2 cellular contexts compared by ENCODE assay signal in the genomic region with DNA sequence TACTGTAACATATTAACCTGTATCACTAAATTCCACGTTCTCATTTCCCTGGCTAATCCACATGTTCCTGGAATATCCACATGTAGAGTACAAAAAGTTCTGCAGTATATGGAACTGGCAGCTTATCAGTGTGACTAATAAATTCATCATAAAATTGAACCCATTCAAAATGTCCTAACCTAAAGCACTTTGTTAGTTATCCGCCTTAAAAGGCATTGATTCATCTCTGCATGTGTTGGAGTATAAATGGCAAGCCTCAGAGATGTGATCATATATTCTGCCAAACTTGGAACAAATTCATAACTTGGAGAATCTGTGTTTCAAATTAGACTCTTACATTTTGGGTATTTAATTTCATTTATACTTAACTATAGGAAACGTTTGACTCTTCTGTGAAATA.
TF ChIP-seq lines count a peak whose summit lies in the region.

No MANE protein-coding gene starts in this region.

TF ChIP-seq in endothelial cell of umbilical vein, 7 proteins besides CTCF, POLR2A, EP300 and RAD21:
- TF ChIP-seq, protein P1, sequence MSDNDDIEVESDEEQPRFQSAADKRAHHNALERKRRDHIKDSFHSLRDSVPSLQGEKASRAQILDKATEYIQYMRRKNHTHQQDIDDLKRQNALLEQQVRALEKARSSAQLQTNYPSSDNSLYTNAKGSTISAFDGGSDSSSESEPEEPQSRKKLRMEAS (IDR thresholded peaks at IDR 0.05; ENCODE audit: insufficient read depth, insufficient read length), result no peak
- peak; percentile 7 for TF ChIP-seq FOS (IDR thresholded peaks at IDR 0.05; ENCODE audit: borderline replicate concordance, insufficient read depth, low read length)
- no peak for TF ChIP-seq JUN (IDR thresholded peaks at IDR 0.05; ENCODE audit: borderline replicate concordance, insufficient read depth, insufficient read length, low read depth)
- no peak for TF ChIP-seq POLR2AphosphoS5 (IDR thresholded peaks at IDR 0.05; ENCODE audit: insufficient read depth, low read depth, low read length)
- TF ChIP-seq GATA2 (IDR thresholded peaks at IDR 0.05; ENCODE audit: insufficient read depth, insufficient read length, low read depth, low read length), result no peak
- no peak for TF ChIP-seq MYC (IDR thresholded peaks at IDR 0.05; ENCODE audit: low read depth, low read length)
- TF ChIP-seq EZH2 (IDR thresholded peaks at IDR 0.05; ENCODE audit: borderline replicate concordance, low read depth, low read length, severe bottlenecking), result no peak

TF ChIP-seq in GM23338, 12 proteins besides CTCF, POLR2A, EP300 and RAD21:
- TF ChIP-seq, protein P2, sequence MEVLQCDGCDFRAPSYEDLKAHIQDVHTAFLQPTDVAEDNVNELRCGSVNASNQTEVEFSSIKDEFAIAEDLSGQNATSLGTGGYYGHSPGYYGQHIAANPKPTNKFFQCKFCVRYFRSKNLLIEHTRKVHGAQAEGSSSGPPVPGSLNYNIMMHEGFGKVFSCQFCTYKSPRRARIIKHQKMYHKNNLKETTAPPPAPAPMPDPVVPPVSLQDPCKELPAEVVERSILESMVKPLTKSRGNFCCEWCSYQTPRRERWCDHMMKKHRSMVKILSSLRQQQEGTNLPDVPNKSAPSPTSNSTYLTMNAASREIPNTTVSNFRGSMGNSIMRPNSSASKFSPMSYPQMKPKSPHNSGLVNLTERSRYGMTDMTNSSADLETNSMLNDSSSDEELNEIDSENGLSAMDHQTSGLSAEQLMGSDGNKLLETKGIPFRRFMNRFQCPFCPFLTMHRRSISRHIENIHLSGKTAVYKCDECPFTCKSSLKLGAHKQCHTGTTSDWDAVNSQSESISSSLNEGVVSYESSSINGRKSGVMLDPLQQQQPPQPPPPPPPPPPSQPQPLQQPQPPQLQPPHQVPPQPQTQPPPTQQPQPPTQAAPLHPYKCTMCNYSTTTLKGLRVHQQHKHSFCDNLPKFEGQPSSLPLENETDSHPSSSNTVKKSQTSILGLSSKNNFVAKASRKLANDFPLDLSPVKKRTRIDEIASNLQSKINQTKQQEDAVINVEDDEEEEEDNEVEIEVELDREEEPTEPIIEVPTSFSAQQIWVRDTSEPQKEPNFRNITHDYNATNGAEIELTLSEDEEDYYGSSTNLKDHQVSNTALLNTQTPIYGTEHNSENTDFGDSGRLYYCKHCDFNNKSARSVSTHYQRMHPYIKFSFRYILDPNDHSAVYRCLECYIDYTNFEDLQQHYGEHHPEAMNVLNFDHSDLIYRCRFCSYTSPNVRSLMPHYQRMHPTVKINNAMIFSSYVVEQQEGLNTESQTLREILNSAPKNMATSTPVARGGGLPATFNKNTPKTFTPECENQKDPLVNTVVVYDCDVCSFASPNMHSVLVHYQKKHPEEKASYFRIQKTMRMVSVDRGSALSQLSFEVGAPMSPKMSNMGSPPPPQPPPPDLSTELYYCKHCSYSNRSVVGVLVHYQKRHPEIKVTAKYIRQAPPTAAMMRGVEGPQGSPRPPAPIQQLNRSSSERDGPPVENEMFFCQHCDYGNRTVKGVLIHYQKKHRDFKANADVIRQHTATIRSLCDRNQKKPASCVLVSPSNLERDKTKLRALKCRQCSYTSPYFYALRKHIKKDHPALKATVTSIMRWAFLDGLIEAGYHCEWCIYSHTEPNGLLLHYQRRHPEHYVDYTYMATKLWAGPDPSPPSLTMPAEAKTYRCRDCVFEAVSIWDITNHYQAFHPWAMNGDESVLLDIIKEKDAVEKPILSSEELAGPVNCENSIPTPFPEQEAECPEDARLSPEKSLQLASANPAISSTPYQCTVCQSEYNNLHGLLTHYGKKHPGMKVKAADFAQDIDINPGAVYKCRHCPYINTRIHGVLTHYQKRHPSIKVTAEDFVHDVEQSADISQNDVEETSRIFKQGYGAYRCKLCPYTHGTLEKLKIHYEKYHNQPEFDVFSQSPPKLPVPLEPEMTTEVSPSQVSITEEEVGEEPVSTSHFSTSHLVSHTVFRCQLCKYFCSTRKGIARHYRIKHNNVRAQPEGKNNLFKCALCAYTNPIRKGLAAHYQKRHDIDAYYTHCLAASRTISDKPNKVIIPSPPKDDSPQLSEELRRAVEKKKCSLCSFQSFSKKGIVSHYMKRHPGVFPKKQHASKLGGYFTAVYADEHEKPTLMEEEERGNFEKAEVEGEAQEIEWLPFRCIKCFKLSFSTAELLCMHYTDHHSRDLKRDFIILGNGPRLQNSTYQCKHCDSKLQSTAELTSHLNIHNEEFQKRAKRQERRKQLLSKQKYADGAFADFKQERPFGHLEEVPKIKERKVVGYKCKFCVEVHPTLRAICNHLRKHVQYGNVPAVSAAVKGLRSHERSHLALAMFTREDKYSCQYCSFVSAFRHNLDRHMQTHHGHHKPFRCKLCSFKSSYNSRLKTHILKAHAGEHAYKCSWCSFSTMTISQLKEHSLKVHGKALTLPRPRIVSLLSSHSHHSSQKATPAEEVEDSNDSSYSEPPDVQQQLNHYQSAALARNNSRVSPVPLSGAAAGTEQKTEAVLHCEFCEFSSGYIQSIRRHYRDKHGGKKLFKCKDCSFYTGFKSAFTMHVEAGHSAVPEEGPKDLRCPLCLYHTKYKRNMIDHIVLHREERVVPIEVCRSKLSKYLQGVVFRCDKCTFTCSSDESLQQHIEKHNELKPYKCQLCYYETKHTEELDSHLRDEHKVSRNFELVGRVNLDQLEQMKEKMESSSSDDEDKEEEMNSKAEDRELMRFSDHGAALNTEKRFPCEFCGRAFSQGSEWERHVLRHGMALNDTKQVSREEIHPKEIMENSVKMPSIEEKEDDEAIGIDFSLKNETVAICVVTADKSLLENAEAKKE (CRISPR knock-in tag; IDR thresholded peaks at IDR 0.05), result no peak
- TF ChIP-seq CREB1 (CRISPR knock-in tag; IDR thresholded peaks at IDR 0.05; ENCODE audit: low read depth) (no peak), EZH2 (IDR thresholded peaks at IDR 0.05; ENCODE audit: low read depth, unreplicated experiment) (no peak), STAT1 (IDR thresholded peaks at IDR 0.05; ENCODE audit: unreplicated experiment) (no peak)
- TF ChIP-seq, protein P3, sequence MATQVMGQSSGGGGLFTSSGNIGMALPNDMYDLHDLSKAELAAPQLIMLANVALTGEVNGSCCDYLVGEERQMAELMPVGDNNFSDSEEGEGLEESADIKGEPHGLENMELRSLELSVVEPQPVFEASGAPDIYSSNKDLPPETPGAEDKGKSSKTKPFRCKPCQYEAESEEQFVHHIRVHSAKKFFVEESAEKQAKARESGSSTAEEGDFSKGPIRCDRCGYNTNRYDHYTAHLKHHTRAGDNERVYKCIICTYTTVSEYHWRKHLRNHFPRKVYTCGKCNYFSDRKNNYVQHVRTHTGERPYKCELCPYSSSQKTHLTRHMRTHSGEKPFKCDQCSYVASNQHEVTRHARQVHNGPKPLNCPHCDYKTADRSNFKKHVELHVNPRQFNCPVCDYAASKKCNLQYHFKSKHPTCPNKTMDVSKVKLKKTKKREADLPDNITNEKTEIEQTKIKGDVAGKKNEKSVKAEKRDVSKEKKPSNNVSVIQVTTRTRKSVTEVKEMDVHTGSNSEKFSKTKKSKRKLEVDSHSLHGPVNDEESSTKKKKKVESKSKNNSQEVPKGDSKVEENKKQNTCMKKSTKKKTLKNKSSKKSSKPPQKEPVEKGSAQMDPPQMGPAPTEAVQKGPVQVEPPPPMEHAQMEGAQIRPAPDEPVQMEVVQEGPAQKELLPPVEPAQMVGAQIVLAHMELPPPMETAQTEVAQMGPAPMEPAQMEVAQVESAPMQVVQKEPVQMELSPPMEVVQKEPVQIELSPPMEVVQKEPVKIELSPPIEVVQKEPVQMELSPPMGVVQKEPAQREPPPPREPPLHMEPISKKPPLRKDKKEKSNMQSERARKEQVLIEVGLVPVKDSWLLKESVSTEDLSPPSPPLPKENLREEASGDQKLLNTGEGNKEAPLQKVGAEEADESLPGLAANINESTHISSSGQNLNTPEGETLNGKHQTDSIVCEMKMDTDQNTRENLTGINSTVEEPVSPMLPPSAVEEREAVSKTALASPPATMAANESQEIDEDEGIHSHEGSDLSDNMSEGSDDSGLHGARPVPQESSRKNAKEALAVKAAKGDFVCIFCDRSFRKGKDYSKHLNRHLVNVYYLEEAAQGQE (IDR thresholded peaks at IDR 0.05; ENCODE audit: unreplicated experiment), result no peak
